In genomic region chr3:44117239-44117638, GRCh38 we compare ENCODE assay signal across 1 cellular context.
TF ChIP-seq lines count a peak whose summit lies in the region.

No MANE protein-coding gene starts in this region.

TF ChIP-seq in GM12891, 5 proteins besides CTCF, POLR2A, EP300 and RAD21:
- no peak for TF ChIP-seq PAX5 (IDR thresholded peaks at IDR 0.05; ENCODE audit: insufficient read depth, low read length, severe bottlenecking)
- no peak for TF ChIP-seq SPI1 (IDR thresholded peaks at IDR 0.05; ENCODE audit: low read depth, low read length)
- TF ChIP-seq POLR2AphosphoS5 (IDR thresholded peaks at IDR 0.05; ENCODE audit: low read depth, low read length), result no peak
- TF ChIP-seq POU2F2 (IDR thresholded peaks at IDR 0.05; ENCODE audit: low read depth, low read length), result no peak
- no peak for TF ChIP-seq TAF1 (IDR thresholded peaks at IDR 0.05; ENCODE audit: low read depth, low read length)
